ENCODE assay signal across 13 cellular contexts in the genomic region with DNA sequence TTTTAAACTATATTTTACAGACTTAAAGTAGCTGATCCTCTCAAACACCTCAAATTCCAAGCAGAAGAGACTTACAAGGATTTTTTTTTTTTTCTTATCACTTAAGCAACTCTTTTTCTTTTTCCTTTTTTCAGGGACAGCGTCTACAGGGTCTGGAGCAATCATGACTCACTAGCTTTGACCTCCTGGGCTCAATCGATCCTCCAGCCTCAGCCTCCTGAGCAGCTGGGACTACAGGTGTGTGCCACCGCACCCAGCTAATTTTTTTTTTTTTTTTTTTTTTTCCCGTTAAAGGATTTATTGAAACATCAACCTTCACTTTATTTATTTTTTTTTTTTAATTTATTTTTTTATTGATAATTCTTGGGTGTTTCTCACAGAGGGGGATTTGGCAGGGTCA. TPM values are rescaled to one million over a fixed set of nuclear protein-coding genes. Genes with fewer than 3 reads are reported as not detected.
DNase-seq lines count a peak whose midpoint lies in the region; TF ChIP-seq lines count a peak whose summit lies in the region.
"Had no signal": no experiment of that assay in that cellular context is flagged by ENCODE, and none has a peak within 500 bp of the region (broad histone marks: within the 10 kb centered on the region; RNA-seq: fewer than 3 reads in every experiment).

No MANE protein-coding gene starts in this region.

- H3K9me3 ChIP-seq in osteoblast (ENCODE audit: low read depth, low read length): peaks cover 10% of the 10 kb centered on the region

- H3K4me2 ChIP-seq in osteoblast (ENCODE audit: insufficient read depth, low read length): no peak overlapping the region
- H3K4me2 ChIP-seq: BLaER1 had no signal

- no peak overlapping the region for H3K27ac ChIP-seq in osteoblast (ENCODE audit: low read depth, low read length)
- H3K27ac ChIP-seq: BLaER1 had no signal

- no peak overlapping the region for H2AFZ ChIP-seq in osteoblast (ENCODE audit: low read length)

- no peaks in the 10 kb centered on the region for H3K79me2 ChIP-seq in osteoblast (ENCODE audit: insufficient read depth, low read length)

- no peaks in the 10 kb centered on the region for H4K20me1 ChIP-seq in osteoblast (ENCODE audit: insufficient read depth, low read length)
- H4K20me1 ChIP-seq: BLaER1 had no signal

- no peaks in the 10 kb centered on the region for H3K4me1 ChIP-seq in osteoblast (ENCODE audit: insufficient read depth, low read length)

- no peak for TF ChIP-seq CTCF in osteoblast (IDR thresholded peaks at IDR 0.05; ENCODE audit: extremely low read depth, low read depth, low read length)

- POLR2A ChIA-PET in HEK293T (lab: Yijun Ruan, JAX): interaction anchor here (0.9 to 2.3 kb wide), 4 partner anchors 8 to 16 kb away, joined by 3 to 9 read pairs (median 4); a partner anchor contains a TSS

- H3K4me3 ChIP-seq in osteoblast (ENCODE audit: insufficient read depth, low read length): no peak overlapping the region
- H3K4me3 ChIP-seq: BLaER1 had no signal

- no peaks in the 10 kb centered on the region for H3K36me3 ChIP-seq in osteoblast (ENCODE audit: insufficient read depth, low read length)

- DNase-seq in NCI-H82 (lab: John Stamatoyannopoulos, UW) (peak; percentile 42), NCI-H82 treated with DMSO at 0.1 percent for 48 hours (lab: John Stamatoyannopoulos, UW; ENCODE audit: unreplicated experiment) (no peak), HEK293T (ENCODE audit: extremely low spot score) (no peak), osteoblast (ENCODE audit: insufficient read length, low spot score, missing footprints) (peak; percentile 6), SIG-M5 treated with dmso at 0.1 percent for 504 hours (lab: John Stamatoyannopoulos, UW; ENCODE audit: unreplicated experiment) (no peak)
- DNase-seq: 8988T; Calu3; CD8-positive, alpha-beta T cell; DMS79 treated with DMSO at 0.1 percent for 48 hours; GF-D8; GOT3; H7 had no signal

- CTCF ChIA-PET in HEK293T (lab: Yijun Ruan, JAX): interaction anchor here (0.9 kb wide), 1 partner anchor 403 kb away, joined by 3 read pairs; no protein-coding TSS in a partner anchor

- no peaks in the 10 kb centered on the region for H3K27me3 ChIP-seq in osteoblast (ENCODE audit: insufficient read depth, low read length)
- H3K27me3 ChIP-seq: BLaER1 had no signal

TF ChIP-seq in HEK293T, 16 proteins besides CTCF, POLR2A, EP300 and RAD21:
- TF ChIP-seq ZNF384 (IDR thresholded peaks at IDR 0.05) (peak; percentile 65; the same call in 1 of the 2 replicates), L3MBTL2 (conservative IDR thresholded peaks at IDR 0.05) (no peak)

RNA-seq across cellular contexts. Expression of a gene that starts 4.5 kb away (rescaled TPM):
- total RNA-seq in osteoblast: 17.7 TPM in 2 replicates

RNA-seq across cellular contexts. Expression of a gene that starts 15.6 kb away (rescaled TPM):
- total RNA-seq in osteoblast: 85.5 and 94.5 TPM in 2 replicates

RNA-seq across cellular contexts. Expression of a gene that starts 36.1 kb away (rescaled TPM):
- total RNA-seq in osteoblast: 0.59 and 1.1 TPM in 2 replicates

RNA-seq across cellular contexts. Expression of a gene that starts 55.6 kb away (rescaled TPM):
- 32.2 and 33.0 TPM in 2 replicates for total RNA-seq in osteoblast

RNA-seq across cellular contexts. Expression of a gene that starts 55.7 kb away (rescaled TPM):
- 46.6 and 56.5 TPM in 2 replicates for total RNA-seq in osteoblast

Comparison
In these comparisons a context has a peak if more than half of its experiments do, and no peak if none do; other contexts are left out.
1. DNase-seq: peak in NCI-H82 (single experiment) and osteoblast (single experiment); none in NCI-H82 treated with DMSO at 0.1 percent for 48 hours (single experiment), HEK293T (single experiment) and SIG-M5 treated with dmso at 0.1 percent for 504 hours (single experiment).